ENCODE assay signal across 38 cellular contexts in the genomic region with DNA sequence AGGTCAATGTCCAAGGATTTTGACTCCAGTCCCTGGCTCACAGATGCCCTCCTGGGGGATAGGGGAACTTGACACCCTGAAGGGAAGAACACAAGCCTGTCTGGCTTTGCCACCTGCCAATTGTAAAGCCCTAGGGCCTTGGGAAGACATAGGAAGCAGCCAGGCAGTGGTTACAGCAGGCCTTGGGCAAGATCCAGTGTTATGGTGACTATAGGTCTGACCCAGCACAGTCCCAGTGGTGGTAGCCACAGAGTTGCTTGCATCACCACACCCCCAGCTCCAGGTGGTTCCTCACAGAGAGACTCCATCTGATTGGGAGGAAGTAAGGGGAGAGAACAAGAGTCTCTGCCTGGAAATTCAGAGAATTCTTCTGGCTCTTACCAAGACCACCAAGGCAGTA. TPM values are rescaled to one million over a fixed set of nuclear protein-coding genes. Genes with fewer than 3 reads are reported as not detected.
"Had no signal": no experiment of that assay in that cellular context is flagged by ENCODE, and none has a peak within 500 bp of the region (broad histone marks: within the 10 kb centered on the region; RNA-seq: fewer than 3 reads in every experiment).

No MANE protein-coding gene starts in this region.

- H3K9me3 ChIP-seq: adrenal gland, body of pancreas, breast epithelium had no signal

- H3K9me3 Mint-ChIP-seq: activated CD4-positive, alpha-beta memory T cell treated with anti-CD3 and anti-CD28 coated beads for 36 hours; activated CD4-positive, alpha-beta T cell treated with anti-CD3 and anti-CD28 coated beads, Interleukin-2, amount 10 ng/mL, durations not matched to agents 24 days and 14 days; activated CD8-positive, alpha-beta T cell treated with anti-CD3 and anti-CD28 coated beads for 36 hours; activated naive CD4-positive, alpha-beta T cell treated with anti-CD3 and anti-CD28 coated beads for 36 hours; activated T-cell treated with anti-CD3 and anti-CD28 coated beads, Interleukin-2, amount 50 U/mL, for 4 hours; activated T-cell treated with anti-CD3 and anti-CD28 coated beads, Interleukin-2, amount 50 U/mL, for 72 hours; activated T-helper 1 cell treated with anti-CD3 and anti-CD28 coated beads, Interleukin-12 subunit alpha, Interleukin-12 subunit beta, Interleukin-2, Interleukin-4 antibody, amounts not matched to agents 30 ng/mL and 10 ng/mL and 1 ng/mL, durations not matched to agents 14 hours and 24 hours and 36 hours; activated T-helper 17 cell treated with anti-CD3 and anti-CD28 coated beads, Interleukin-2, amount 50 U/mL, for 72 hours; T-helper 1 cell treated with Interleukin-12 subunit alpha and Interleukin-12 subunit beta and Interleukin-4 antibody, amounts not matched to agents 30 μg/mL and 1 μg/mL, for 36 hours; T-helper 2 cell treated with Interferon-gamma antibody and Interleukin-4, amounts not matched to agents 5 μg/mL and 100 μg/mL, for 36 hours had no signal

- DNase-seq: activated B cell treated with CpG ODN at 0.5 μM for 24 hours; activated CD4-positive, alpha-beta memory T cell treated with anti-CD3 and anti-CD28 coated beads for 36 hours; activated CD4-positive, alpha-beta T cell treated with anti-CD3 and anti-CD28 coated beads for 4 hours; activated CD4-positive, alpha-beta T cell treated with anti-CD3 and anti-CD28 coated beads, Interleukin-2, amount 10 ng/mL, durations not matched to agents 24 days and 14 days; activated CD4-positive, alpha-beta T cell treated with anti-CD3 and anti-CD28 coated beads, Interleukin-2, amount 50 U/mL, for 1 hour; activated CD4-positive, alpha-beta T cell treated with anti-CD3 and anti-CD28 coated beads, Interleukin-2, amount 50 U/mL, for 4 hours; activated CD4-positive, CD25-positive, alpha-beta regulatory T cell treated with anti-CD3 and anti-CD28 coated beads, Interleukin-2, amount 50 U/mL, for 72 hours; activated CD8-positive, alpha-beta memory T cell treated with anti-CD3 and anti-CD28 coated beads, Interleukin-2, amount 50 U/mL, for 4 hours; activated effector memory CD4-positive, alpha-beta T cell treated with anti-CD3 and anti-CD28 coated beads, Interleukin-2, amount 50 U/mL, for 16 hours; activated gamma-delta T cell treated with Interleukin-2 at 50 U/mL for 16 hours; activated naive CD4-positive, alpha-beta T cell; activated naive CD4-positive, alpha-beta T cell treated with anti-CD3 and anti-CD28 coated beads, Interleukin-2, amount 50 U/mL, for 16 hours; activated T-cell treated with anti-CD3 and anti-CD28 coated beads for 4 hours; activated T-cell treated with anti-CD3 and anti-CD28 coated beads, Interleukin-2, amount 50 U/mL, for 1 hour; activated T-cell treated with anti-CD3 and anti-CD28 coated beads, Interleukin-2, amount 50 U/mL, for 4 hours; activated T-cell treated with anti-CD3 and anti-CD28 coated beads, Interleukin-2, amount 50 U/mL, for 72 hours; adrenal gland; amniotic stem cell; aorta; body of pancreas; brain microvascular endothelial cell; central memory CD4-positive, alpha-beta T cell; T-helper 2 cell; T-helper 9 cell had no signal

- H3K27ac ChIP-seq: adrenal gland, body of pancreas, brain microvascular endothelial cell, breast epithelium, VCaP had no signal

- H3K4me1 ChIP-seq: adrenal gland, body of pancreas, breast epithelium had no signal

- H3K4me3 Mint-ChIP-seq: activated B cell treated with CpG ODN at 0.5 μM for 24 hours; activated CD4-positive, alpha-beta memory T cell treated with anti-CD3 and anti-CD28 coated beads for 36 hours; activated CD4-positive, alpha-beta T cell treated with anti-CD3 and anti-CD28 coated beads, Interleukin-2, amount 10 ng/mL, durations not matched to agents 24 days and 14 days; activated CD8-positive, alpha-beta T cell treated with anti-CD3 and anti-CD28 coated beads for 36 hours; activated naive CD4-positive, alpha-beta T cell treated with anti-CD3 and anti-CD28 coated beads for 36 hours; activated naive CD8-positive, alpha-beta T cell treated with anti-CD3 and anti-CD28 coated beads for 36 hours; activated T-cell treated with anti-CD3 and anti-CD28 coated beads, Interleukin-2, amount 50 U/mL, for 4 hours; activated T-cell treated with anti-CD3 and anti-CD28 coated beads, Interleukin-2, amount 50 U/mL, for 72 hours; activated T-helper 1 cell treated with anti-CD3 and anti-CD28 coated beads, Interleukin-12 subunit alpha, Interleukin-12 subunit beta, Interleukin-2, Interleukin-4 antibody, amounts not matched to agents 30 ng/mL and 10 ng/mL and 1 ng/mL, durations not matched to agents 14 hours and 24 hours and 36 hours; activated T-helper 17 cell treated with anti-CD3 and anti-CD28 coated beads, Interleukin-2, amount 50 U/mL, for 72 hours; T-helper 1 cell treated with Interleukin-12 subunit alpha and Interleukin-12 subunit beta and Interleukin-4 antibody, amounts not matched to agents 30 μg/mL and 1 μg/mL, for 36 hours; T-helper 2 cell treated with Interferon-gamma antibody and Interleukin-4, amounts not matched to agents 5 μg/mL and 100 μg/mL, for 36 hours had no signal

- H3K27me3 ChIP-seq: adrenal gland, body of pancreas, brain microvascular endothelial cell, breast epithelium had no signal

- H3K4me3 ChIP-seq: adrenal gland, body of pancreas, breast epithelium had no signal

- H3K36me3 ChIP-seq: adrenal gland, brain microvascular endothelial cell, breast epithelium had no signal

- H3K27ac Mint-ChIP-seq: activated B cell treated with CpG ODN at 0.5 μM for 24 hours; activated CD4-positive, alpha-beta memory T cell treated with anti-CD3 and anti-CD28 coated beads for 36 hours; activated CD4-positive, alpha-beta T cell treated with anti-CD3 and anti-CD28 coated beads, Interleukin-2, amount 10 ng/mL, durations not matched to agents 24 days and 14 days; activated CD8-positive, alpha-beta T cell treated with anti-CD3 and anti-CD28 coated beads for 36 hours; activated naive CD4-positive, alpha-beta T cell treated with anti-CD3 and anti-CD28 coated beads for 36 hours; activated naive CD4-positive, alpha-beta T cell treated with anti-CD3 and anti-CD28 coated beads, Interleukin-2, amount 50 U/mL, for 72 hours; activated naive CD8-positive, alpha-beta T cell treated with anti-CD3 and anti-CD28 coated beads for 36 hours; activated T-cell treated with anti-CD3 and anti-CD28 coated beads, Interleukin-2, amount 50 U/mL, for 72 hours; activated T-helper 1 cell treated with anti-CD3 and anti-CD28 coated beads, Interleukin-12 subunit alpha, Interleukin-12 subunit beta, Interleukin-2, Interleukin-4 antibody, amounts not matched to agents 30 ng/mL and 10 ng/mL and 1 ng/mL, durations not matched to agents 14 hours and 24 hours and 36 hours; activated T-helper 17 cell treated with anti-CD3 and anti-CD28 coated beads, Interleukin-2, amount 50 U/mL, for 72 hours; T-helper 1 cell treated with Interleukin-12 subunit alpha and Interleukin-12 subunit beta and Interleukin-4 antibody, amounts not matched to agents 30 μg/mL and 1 μg/mL, for 36 hours; T-helper 2 cell treated with Interferon-gamma antibody and Interleukin-4, amounts not matched to agents 5 μg/mL and 100 μg/mL, for 36 hours had no signal

- H3K27me3 Mint-ChIP-seq: activated CD4-positive, alpha-beta T cell treated with anti-CD3 and anti-CD28 coated beads, Interleukin-2, amount 10 ng/mL, durations not matched to agents 24 days and 14 days had no signal

- H3K4me1 Mint-ChIP-seq: activated B cell treated with CpG ODN at 0.5 μM for 24 hours; activated CD4-positive, alpha-beta T cell treated with anti-CD3 and anti-CD28 coated beads, Interleukin-2, amount 10 ng/mL, durations not matched to agents 24 days and 14 days; activated naive CD8-positive, alpha-beta T cell treated with anti-CD3 and anti-CD28 coated beads for 36 hours; activated T-helper 17 cell treated with anti-CD3 and anti-CD28 coated beads, Interleukin-2, amount 50 U/mL, for 72 hours had no signal

- ATAC-seq: activated CD8-positive, alpha-beta T cell treated with anti-CD3 and anti-CD28 coated beads for 36 hours; activated naive CD4-positive, alpha-beta T cell treated with anti-CD3 and anti-CD28 coated beads, Interleukin-2, amount 50 U/mL, for 72 hours; activated T-cell treated with anti-CD3 and anti-CD28 coated beads, Interleukin-2, amount 50 U/mL, for 4 hours; activated T-cell treated with anti-CD3 and anti-CD28 coated beads, Interleukin-2, amount 50 U/mL, for 72 hours; activated T-helper 17 cell treated with anti-CD3 and anti-CD28 coated beads, Interleukin-2, amount 50 U/mL, for 72 hours; body of pancreas had no signal

- H3K36me3 Mint-ChIP-seq: activated CD4-positive, alpha-beta memory T cell treated with anti-CD3 and anti-CD28 coated beads for 36 hours; activated naive CD4-positive, alpha-beta T cell treated with anti-CD3 and anti-CD28 coated beads, Interleukin-2, amount 50 U/mL, for 72 hours; activated naive CD8-positive, alpha-beta T cell treated with anti-CD3 and anti-CD28 coated beads for 36 hours had no signal

RNA-seq across cellular contexts. Expression of a gene that starts 24.2 kb away (rescaled TPM):
- total RNA-seq: activated B cell treated with CpG ODN at 0.5 μM for 24 hours; activated CD4-positive, alpha-beta memory T cell treated with anti-CD3 and anti-CD28 coated beads for 36 hours; activated CD4-positive, alpha-beta T cell treated with anti-CD3 and anti-CD28 coated beads, Interleukin-2, amount 10 ng/mL, durations not matched to agents 24 days and 14 days; activated CD8-positive, alpha-beta memory T cell treated with anti-CD3 and anti-CD28 coated beads for 36 hours; activated CD8-positive, alpha-beta T cell treated with anti-CD3 and anti-CD28 coated beads for 36 hours; activated naive CD4-positive, alpha-beta T cell treated with anti-CD3 and anti-CD28 coated beads for 36 hours; activated naive CD4-positive, alpha-beta T cell treated with anti-CD3 and anti-CD28 coated beads, Interleukin-2, amount 50 U/mL, for 72 hours; activated naive CD8-positive, alpha-beta T cell treated with anti-CD3 and anti-CD28 coated beads for 36 hours; activated T-cell treated with anti-CD3 and anti-CD28 coated beads, Interleukin-2, amount 50 U/mL, for 4 hours; activated T-cell treated with anti-CD3 and anti-CD28 coated beads, Interleukin-2, amount 50 U/mL, for 72 hours; activated T-helper 1 cell treated with anti-CD3 and anti-CD28 coated beads, Interleukin-12 subunit alpha, Interleukin-12 subunit beta, Interleukin-2, Interleukin-4 antibody, amounts not matched to agents 30 ng/mL and 10 ng/mL and 1 ng/mL, durations not matched to agents 14 hours and 24 hours and 36 hours; activated T-helper 17 cell treated with anti-CD3 and anti-CD28 coated beads, Interleukin-2, amount 50 U/mL, for 72 hours; adrenal gland; aorta; astrocyte; body of pancreas; breast epithelium; cardiac septum; cerebellum had no signal
- polyA plus RNA-seq: adrenal gland, aorta had no signal

RNA-seq across cellular contexts. Expression of a gene that starts 33.0 kb away (rescaled TPM):
- total RNA-seq: activated B cell treated with CpG ODN at 0.5 μM for 24 hours; activated CD4-positive, alpha-beta memory T cell treated with anti-CD3 and anti-CD28 coated beads for 36 hours; activated CD4-positive, alpha-beta T cell treated with anti-CD3 and anti-CD28 coated beads, Interleukin-2, amount 10 ng/mL, durations not matched to agents 24 days and 14 days; activated CD8-positive, alpha-beta memory T cell treated with anti-CD3 and anti-CD28 coated beads for 36 hours; activated CD8-positive, alpha-beta T cell treated with anti-CD3 and anti-CD28 coated beads for 36 hours; activated naive CD4-positive, alpha-beta T cell treated with anti-CD3 and anti-CD28 coated beads for 36 hours; activated naive CD4-positive, alpha-beta T cell treated with anti-CD3 and anti-CD28 coated beads, Interleukin-2, amount 50 U/mL, for 72 hours; activated naive CD8-positive, alpha-beta T cell treated with anti-CD3 and anti-CD28 coated beads for 36 hours; activated T-cell treated with anti-CD3 and anti-CD28 coated beads, Interleukin-2, amount 50 U/mL, for 4 hours; activated T-cell treated with anti-CD3 and anti-CD28 coated beads, Interleukin-2, amount 50 U/mL, for 72 hours; activated T-helper 1 cell treated with anti-CD3 and anti-CD28 coated beads, Interleukin-12 subunit alpha, Interleukin-12 subunit beta, Interleukin-2, Interleukin-4 antibody, amounts not matched to agents 30 ng/mL and 10 ng/mL and 1 ng/mL, durations not matched to agents 14 hours and 24 hours and 36 hours; activated T-helper 17 cell treated with anti-CD3 and anti-CD28 coated beads, Interleukin-2, amount 50 U/mL, for 72 hours; adrenal gland; aorta; astrocyte; body of pancreas; breast epithelium; cardiac septum; cerebellum had no signal
- polyA plus RNA-seq: adrenal gland, aorta had no signal

RNA-seq across cellular contexts. Expression of a gene that starts 46.5 kb away (rescaled TPM):
- total RNA-seq: activated B cell treated with CpG ODN at 0.5 μM for 24 hours; activated CD4-positive, alpha-beta memory T cell treated with anti-CD3 and anti-CD28 coated beads for 36 hours; activated CD4-positive, alpha-beta T cell treated with anti-CD3 and anti-CD28 coated beads, Interleukin-2, amount 10 ng/mL, durations not matched to agents 24 days and 14 days; activated CD8-positive, alpha-beta memory T cell treated with anti-CD3 and anti-CD28 coated beads for 36 hours; activated CD8-positive, alpha-beta T cell treated with anti-CD3 and anti-CD28 coated beads for 36 hours; activated naive CD4-positive, alpha-beta T cell treated with anti-CD3 and anti-CD28 coated beads for 36 hours; activated naive CD4-positive, alpha-beta T cell treated with anti-CD3 and anti-CD28 coated beads, Interleukin-2, amount 50 U/mL, for 72 hours; activated naive CD8-positive, alpha-beta T cell treated with anti-CD3 and anti-CD28 coated beads for 36 hours; activated T-cell treated with anti-CD3 and anti-CD28 coated beads, Interleukin-2, amount 50 U/mL, for 4 hours; activated T-helper 1 cell treated with anti-CD3 and anti-CD28 coated beads, Interleukin-12 subunit alpha, Interleukin-12 subunit beta, Interleukin-2, Interleukin-4 antibody, amounts not matched to agents 30 ng/mL and 10 ng/mL and 1 ng/mL, durations not matched to agents 14 hours and 24 hours and 36 hours; activated T-helper 17 cell treated with anti-CD3 and anti-CD28 coated beads, Interleukin-2, amount 50 U/mL, for 72 hours; adrenal gland; aorta; astrocyte; body of pancreas; breast epithelium; cardiac septum; cerebellum had no signal
- polyA plus RNA-seq: adrenal gland, aorta had no signal

RNA-seq across cellular contexts. Expression of a gene that starts 55.9 kb away (rescaled TPM):
- total RNA-seq: activated B cell treated with CpG ODN at 0.5 μM for 24 hours; activated CD4-positive, alpha-beta memory T cell treated with anti-CD3 and anti-CD28 coated beads for 36 hours; activated CD4-positive, alpha-beta T cell treated with anti-CD3 and anti-CD28 coated beads, Interleukin-2, amount 10 ng/mL, durations not matched to agents 24 days and 14 days; activated CD8-positive, alpha-beta memory T cell treated with anti-CD3 and anti-CD28 coated beads for 36 hours; activated CD8-positive, alpha-beta T cell treated with anti-CD3 and anti-CD28 coated beads for 36 hours; activated naive CD4-positive, alpha-beta T cell treated with anti-CD3 and anti-CD28 coated beads for 36 hours; activated naive CD4-positive, alpha-beta T cell treated with anti-CD3 and anti-CD28 coated beads, Interleukin-2, amount 50 U/mL, for 72 hours; activated naive CD8-positive, alpha-beta T cell treated with anti-CD3 and anti-CD28 coated beads for 36 hours; activated T-cell treated with anti-CD3 and anti-CD28 coated beads, Interleukin-2, amount 50 U/mL, for 72 hours; activated T-helper 1 cell treated with anti-CD3 and anti-CD28 coated beads, Interleukin-12 subunit alpha, Interleukin-12 subunit beta, Interleukin-2, Interleukin-4 antibody, amounts not matched to agents 30 ng/mL and 10 ng/mL and 1 ng/mL, durations not matched to agents 14 hours and 24 hours and 36 hours; adrenal gland; aorta; astrocyte; body of pancreas; breast epithelium; cardiac septum; cerebellum had no signal
- polyA plus RNA-seq: adrenal gland, aorta had no signal
